1 cellular context compared by ENCODE assay signal in the genomic region with DNA sequence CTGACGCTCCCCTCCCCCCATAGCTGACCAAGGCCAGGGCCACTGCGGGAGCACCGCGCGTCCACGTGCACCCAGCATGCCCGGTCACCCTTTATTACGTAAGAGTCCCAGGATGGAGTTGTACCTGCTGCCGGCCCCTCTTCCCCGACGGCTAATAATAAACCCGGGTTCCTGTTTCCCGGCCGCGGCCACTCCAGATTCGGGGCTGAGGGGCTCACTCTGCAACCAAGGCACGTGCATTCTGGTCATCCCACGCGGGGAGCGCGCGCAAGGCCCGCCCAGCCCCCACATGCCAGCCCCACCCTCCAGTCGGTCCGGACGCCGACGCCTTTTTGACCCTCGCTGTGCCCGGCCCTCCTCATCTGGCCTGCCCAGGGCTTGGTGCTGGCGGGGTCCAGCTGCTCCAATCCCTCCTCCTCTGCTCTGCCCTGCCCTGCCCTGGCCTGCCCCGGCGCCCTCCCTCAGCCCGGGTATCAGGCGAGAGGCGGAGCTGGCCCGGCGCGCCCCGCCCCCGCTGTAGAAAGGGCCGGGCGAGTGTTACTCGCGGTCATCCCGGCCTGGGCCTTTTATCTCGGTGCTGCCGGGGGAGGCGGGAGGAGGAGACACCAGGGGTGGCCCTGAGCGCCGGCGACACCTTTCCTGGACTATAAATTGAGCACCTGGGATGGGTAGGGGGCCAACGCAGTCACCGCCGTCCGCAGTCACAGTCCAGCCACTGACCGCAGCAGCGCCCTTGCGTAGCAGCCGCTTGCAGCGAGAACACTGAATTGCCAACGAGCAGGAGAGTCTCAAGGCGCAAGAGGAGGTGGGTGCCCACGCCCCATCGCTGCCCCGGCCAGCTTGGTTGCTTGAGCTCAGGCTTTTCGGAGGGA.
TF ChIP-seq lines count a peak whose summit lies in the region.

No MANE protein-coding gene starts in this region.

TF ChIP-seq in K562, 482 proteins besides CTCF, POLR2A, EP300 and RAD21 (continued from another document and continues in another):
- TF ChIP-seq NEUROD1 (IDR thresholded peaks at IDR 0.05; ENCODE audit: borderline replicate concordance, low read depth, low read length, partially characterized antibody) (no peak), KLF13 (tag; IDR thresholded peaks at IDR 0.05; ENCODE audit: borderline replicate concordance, low read depth) (no peak), PPARD (CRISPR knock-in tag; IDR thresholded peaks at IDR 0.05) (no peak), JUN (IDR thresholded peaks at IDR 0.05; ENCODE audit: borderline replicate concordance, low read depth, low read length) (peak; percentile 10; the same call in 1 of the 2 replicates), JUN (CRISPR knock-in tag; IDR thresholded peaks at IDR 0.05; ENCODE audit: borderline replicate concordance) (no peak), E4F1 (CRISPR knock-in tag; IDR thresholded peaks at IDR 0.05; ENCODE audit: borderline replicate concordance) (no peak), ERF (CRISPR knock-in tag; IDR thresholded peaks at IDR 0.05) (no peak), USF1 (CRISPR knock-in tag; IDR thresholded peaks at IDR 0.05) (peak; percentile 54; the same call in 1 of the 2 replicates), MLX (CRISPR knock-in tag; conservative IDR thresholded peaks at IDR 0.05) (peak; percentile 89 to 94; a peak in 3 of 4 replicates), SRSF9 (IDR thresholded peaks at IDR 0.05; ENCODE audit: borderline replicate concordance, low read depth, low read length) (no peak), MNT (conservative IDR thresholded peaks at IDR 0.05) (peak; percentile 96 to 97), NCOR1 (IDR thresholded peaks at IDR 0.05) (peak; percentile 77), BRD4 (IDR thresholded peaks at IDR 0.05) (no peak; the same call in 1 of the 2 replicates), TBL1XR1 (IDR thresholded peaks at IDR 0.05; ENCODE audit: low read length in 2 of 2) (peak in 1 of 2 experiments; percentile 29; a peak in 2 of 4 replicates), FOXA1 (IDR thresholded peaks at IDR 0.05; ENCODE audit: borderline replicate concordance) (no peak), TOE1 (IDR thresholded peaks at IDR 0.05; ENCODE audit: borderline replicate concordance) (no peak), TOE1 (CRISPR knock-in tag; IDR thresholded peaks at IDR 0.05; ENCODE audit: borderline replicate concordance, low read depth) (no peak), ZKSCAN8 (CRISPR knock-in tag; IDR thresholded peaks at IDR 0.05) (no peak), ZNF778 (CRISPR knock-in tag; IDR thresholded peaks at IDR 0.05) (no peak), SNAPC5 (CRISPR knock-in tag; IDR thresholded peaks at IDR 0.05) (no peak), DIDO1 (tag; IDR thresholded peaks at IDR 0.05; ENCODE audit: low read depth) (no peak), PCBP2 (IDR thresholded peaks at IDR 0.05; ENCODE audit: low read depth, low read length, poor library complexity, severe bottlenecking) (no peak), ZBTB7A (IDR thresholded peaks at IDR 0.05; ENCODE audit: borderline replicate concordance, control insufficient read depth, low read depth, low read length) (peak; percentile 67; the same call in 1 of the 2 replicates), GATAD2A (IDR thresholded peaks at IDR 0.05) (no peak), CREB1 (IDR thresholded peaks at IDR 0.05) (no peak; the same call in 1 of the 2 replicates), CREB1 (CRISPR knock-in tag; IDR thresholded peaks at IDR 0.05) (no peak), RHOXF2B (CRISPR knock-in tag; conservative IDR thresholded peaks at IDR 0.05) (no peak), HDGF (IDR thresholded peaks at IDR 0.05) (no peak), PRMT5 (CRISPR knock-in tag; IDR thresholded peaks at IDR 0.05) (no peak), HDAC3 (IDR thresholded peaks at IDR 0.05; ENCODE audit: borderline replicate concordance, partially characterized antibody) (peak; percentile 67)
- TF ChIP-seq, protein P1, sequence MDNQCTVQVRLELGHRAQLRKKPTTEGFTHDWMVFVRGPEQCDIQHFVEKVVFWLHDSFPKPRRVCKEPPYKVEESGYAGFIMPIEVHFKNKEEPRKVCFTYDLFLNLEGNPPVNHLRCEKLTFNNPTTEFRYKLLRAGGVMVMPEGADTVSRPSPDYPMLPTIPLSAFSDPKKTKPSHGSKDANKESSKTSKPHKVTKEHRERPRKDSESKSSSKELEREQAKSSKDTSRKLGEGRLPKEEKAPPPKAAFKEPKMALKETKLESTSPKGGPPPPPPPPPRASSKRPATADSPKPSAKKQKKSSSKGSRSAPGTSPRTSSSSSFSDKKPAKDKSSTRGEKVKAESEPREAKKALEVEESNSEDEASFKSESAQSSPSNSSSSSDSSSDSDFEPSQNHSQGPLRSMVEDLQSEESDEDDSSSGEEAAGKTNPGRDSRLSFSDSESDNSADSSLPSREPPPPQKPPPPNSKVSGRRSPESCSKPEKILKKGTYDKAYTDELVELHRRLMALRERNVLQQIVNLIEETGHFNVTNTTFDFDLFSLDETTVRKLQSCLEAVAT (IDR thresholded peaks at IDR 0.05) = peak; percentile 78 to 92
- TF ChIP-seq, protein P2, sequence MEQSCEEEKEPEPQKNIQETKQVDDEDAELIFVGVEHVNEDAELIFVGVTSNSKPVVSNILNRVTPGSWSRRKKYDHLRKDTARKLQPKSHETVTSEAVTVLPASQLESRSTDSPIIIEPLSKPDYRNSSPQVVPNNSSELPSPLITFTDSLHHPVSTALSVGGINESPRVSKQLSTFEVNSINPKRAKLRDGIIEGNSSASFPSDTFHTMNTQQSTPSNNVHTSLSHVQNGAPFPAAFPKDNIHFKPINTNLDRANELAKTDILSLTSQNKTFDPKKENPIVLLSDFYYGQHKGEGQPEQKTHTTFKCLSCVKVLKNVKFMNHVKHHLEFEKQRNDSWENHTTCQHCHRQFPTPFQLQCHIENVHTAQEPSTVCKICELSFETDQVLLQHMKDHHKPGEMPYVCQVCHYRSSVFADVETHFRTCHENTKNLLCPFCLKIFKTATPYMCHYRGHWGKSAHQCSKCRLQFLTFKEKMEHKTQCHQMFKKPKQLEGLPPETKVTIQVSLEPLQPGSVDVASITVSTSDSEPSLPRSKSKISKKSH (CRISPR knock-in tag; IDR thresholded peaks at IDR 0.05) = no peak
- TF ChIP-seq, protein P3, sequence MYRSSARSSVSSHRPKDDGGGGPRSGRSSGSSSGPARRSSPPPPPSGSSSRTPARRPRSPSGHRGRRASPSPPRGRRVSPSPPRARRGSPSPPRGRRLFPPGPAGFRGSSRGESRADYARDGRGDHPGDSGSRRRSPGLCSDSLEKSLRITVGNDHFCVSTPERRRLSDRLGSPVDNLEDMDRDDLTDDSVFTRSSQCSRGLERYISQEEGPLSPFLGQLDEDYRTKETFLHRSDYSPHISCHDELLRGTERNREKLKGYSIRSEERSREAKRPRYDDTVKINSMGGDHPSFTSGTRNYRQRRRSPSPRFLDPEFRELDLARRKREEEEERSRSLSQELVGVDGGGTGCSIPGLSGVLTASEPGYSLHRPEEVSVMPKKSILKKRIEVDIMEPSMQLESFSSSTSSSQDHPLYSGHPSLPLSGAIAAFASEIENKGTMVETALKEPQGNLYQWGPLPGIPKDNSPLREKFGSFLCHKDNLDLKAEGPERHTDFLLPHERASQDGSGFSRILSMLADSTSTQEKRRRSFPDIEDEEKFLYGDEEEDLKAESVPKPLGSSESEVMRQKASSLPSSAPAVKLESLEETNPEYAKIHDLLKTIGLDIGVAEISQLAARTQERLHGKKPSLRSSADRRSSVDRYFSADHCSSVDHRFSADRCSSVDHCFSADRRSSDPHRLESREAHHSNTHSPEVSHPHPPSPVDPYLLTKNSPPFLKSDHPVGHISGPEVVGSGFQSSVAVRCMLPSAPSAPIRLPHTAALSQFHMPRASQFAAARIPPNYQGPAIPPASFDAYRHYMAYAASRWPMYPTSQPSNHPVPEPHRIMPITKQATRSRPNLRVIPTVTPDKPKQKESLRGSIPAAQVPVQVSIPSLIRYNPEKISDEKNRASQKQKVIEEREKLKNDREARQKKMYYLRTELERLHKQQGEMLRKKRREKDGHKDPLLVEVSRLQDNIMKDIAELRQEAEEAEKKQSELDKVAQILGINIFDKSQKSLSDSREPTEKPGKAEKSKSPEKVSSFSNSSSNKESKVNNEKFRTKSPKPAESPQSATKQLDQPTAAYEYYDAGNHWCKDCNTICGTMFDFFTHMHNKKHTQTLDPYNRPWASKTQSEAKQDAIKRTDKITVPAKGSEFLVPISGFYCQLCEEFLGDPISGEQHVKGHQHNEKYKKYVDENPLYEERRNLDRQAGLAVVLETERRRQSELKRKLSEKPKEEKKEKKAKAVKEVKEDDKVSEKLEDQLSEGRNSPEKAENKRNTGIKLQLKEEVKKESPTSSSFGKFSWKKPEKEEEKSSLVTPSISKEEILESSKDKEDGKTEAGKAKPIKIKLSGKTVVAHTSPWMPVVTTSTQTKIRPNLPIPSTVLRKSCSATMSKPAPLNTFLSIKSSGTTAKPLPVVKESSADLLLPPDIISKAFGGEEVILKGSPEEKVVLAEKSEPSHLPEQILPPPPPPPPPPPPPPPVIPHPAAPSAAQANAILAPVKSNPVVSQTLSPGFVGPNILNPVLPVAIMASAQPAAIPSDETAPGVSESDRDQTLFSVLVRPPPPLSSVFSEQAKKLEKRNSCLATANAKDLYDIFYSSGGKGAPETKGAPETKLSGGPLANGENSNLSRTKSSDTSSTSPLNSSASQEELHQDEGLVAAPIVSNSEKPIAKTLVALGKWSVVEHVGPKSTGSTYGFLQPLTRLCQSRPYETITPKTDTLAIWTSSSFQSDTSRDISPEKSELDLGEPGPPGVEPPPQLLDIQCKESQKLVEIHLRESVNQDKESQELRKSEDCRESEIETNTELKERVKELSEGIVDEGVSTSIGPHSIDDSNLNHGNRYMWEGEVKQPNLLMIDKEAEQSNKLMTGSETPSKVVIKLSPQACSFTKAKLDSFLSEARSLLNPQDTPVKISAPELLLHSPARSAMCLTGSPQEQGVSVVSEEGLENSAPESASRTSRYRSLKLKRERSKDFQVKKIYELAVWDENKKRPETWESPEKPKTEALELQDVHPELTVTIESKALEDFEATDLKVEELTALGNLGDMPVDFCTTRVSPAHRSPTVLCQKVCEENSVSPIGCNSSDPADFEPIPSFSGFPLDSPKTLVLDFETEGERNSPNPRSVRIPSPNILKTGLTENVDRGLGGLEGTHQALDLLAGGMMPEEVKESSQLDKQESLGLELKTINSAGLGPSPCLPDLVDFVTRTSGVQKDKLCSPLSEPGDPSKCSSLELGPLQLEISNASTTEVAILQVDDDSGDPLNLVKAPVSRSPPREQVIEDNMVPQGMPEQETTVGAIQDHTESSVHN (IDR thresholded peaks at IDR 0.05; ENCODE audit: borderline replicate concordance in 1 of 2, low read depth in 1 of 2) = peak in 1 of 2 experiments; percentile 76; a peak in 1 of 4 replicates
